In the genomic region with DNA sequence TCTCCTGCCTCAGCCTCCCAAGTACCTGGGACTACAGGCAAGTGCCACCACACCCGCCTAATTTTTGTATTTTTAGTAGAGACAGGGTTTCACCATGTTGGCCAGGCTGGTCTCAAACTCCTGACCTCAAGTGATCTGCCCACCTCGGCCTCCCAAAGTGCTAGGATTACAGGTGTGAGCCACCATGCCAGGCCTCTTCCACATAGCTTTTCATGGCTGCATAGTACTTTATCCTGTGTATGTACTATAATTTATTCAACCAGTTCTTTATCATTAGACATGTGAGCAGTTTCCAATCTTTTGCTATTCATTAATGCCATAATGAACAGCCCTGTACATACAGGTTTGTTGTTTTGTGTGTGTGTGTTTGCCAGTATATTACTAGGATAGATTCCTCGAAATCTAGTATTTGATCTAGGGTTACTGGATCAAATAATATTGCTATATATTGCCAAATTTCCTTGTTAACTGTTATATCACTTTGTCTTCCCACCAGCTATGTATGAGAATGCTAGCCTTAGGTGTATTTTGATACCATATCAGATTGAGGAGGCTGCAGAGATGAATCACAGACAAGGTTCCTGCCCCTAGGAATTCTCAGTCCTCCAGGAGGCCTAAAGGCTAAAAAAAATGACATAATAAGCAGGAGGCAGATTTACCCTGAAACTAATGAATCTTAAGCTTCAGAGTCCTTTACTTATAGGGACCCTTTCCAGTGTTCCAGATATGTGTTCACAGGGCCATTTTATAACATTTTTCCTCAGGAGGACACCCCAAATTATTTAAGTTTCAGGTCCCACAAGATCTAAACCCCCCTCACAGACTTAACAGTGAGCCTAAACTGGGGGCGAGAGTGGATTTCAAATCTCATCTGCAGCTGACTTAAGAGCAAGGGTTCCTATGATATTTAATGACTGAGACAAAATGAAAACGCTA, we compare ENCODE assay signal across 13 cellular contexts. TPM values are rescaled to one million over a fixed set of nuclear protein-coding genes. Genes with fewer than 3 reads are reported as not detected.
DNase-seq lines count a peak whose midpoint lies in the region; ATAC-seq and TF ChIP-seq lines count a peak whose summit lies in the region.
"Had no signal": no experiment of that assay in that cellular context is flagged by ENCODE, and none has a peak within 500 bp of the region (broad histone marks: within the 10 kb centered on the region; RNA-seq: fewer than 3 reads in every experiment).

No MANE protein-coding gene starts in this region.

- H3K27me3 Mint-ChIP-seq in MCF 10A (ENCODE audit: insufficient read depth, unreplicated experiment): no peaks in the 10 kb centered on the region
- H3K27me3 Mint-ChIP-seq in T-helper 17 cell: no peaks in the 10 kb centered on the region

- DNase-seq in MCF 10A (ENCODE audit: unreplicated experiment): no peak
- DNase-seq in breast epithelium (ENCODE audit: low spot score in 2 of 2): no peak
- no peak for DNase-seq in T-helper 17 cell
- DNase-seq in stimulated activated effector memory CD8-positive, alpha-beta T cell treated with anti-CD3 and anti-CD28 coated beads, Interleukin-12 subunit alpha, Interleukin-12 subunit beta, amount 100 ng/mL, for 72 hours (ENCODE audit: low spot score in 2 of 2): no peak
- DNase-seq in T1000 (lab: John Stamatoyannopoulos, UW): no peak
- no peak for DNase-seq in transverse colon
- DNase-seq: islet precursor cell; NCI-H510A treated with DMSO at 0.1 percent for 48 hours; stimulated activated CD4-positive, alpha-beta T cell treated with anti-CD3 and anti-CD28 coated beads, Interleukin-4, amount 100 ng/mL, for 24 hours had no signal

- H3K9me3 ChIP-seq in breast epithelium (no peaks in the 10 kb centered on the region), T-helper 17 cell (ENCODE audit: control insufficient read depth, low read length, poor library complexity, severe bottlenecking) (no peaks in the 10 kb centered on the region), iPS-18a (ENCODE audit: control insufficient read depth, low read depth, low read length) (no peaks in the 10 kb centered on the region), transverse colon (no peaks in the 10 kb centered on the region)

- TF ChIP-seq EP300 in transverse colon (IDR thresholded peaks at IDR 0.05; ENCODE audit: low read depth): no peak

- WGBS in transverse colon (ENCODE audit: low coverage in 1 of 2), 2 donors: 76 to 84% methylated on average over 2 to 5 of the region's 5 CpGs

- H3K9ac ChIP-seq in iPS-18a (ENCODE audit: low read length): peak overlapping the region; percentile 70

- TF ChIP-seq POLR2A in breast epithelium (IDR thresholded peaks at IDR 0.05): no peak
- no peak for TF ChIP-seq POLR2A in transverse colon (IDR thresholded peaks at IDR 0.05)

- H3K27ac Mint-ChIP-seq in MCF 10A (ENCODE audit: low read depth, unreplicated experiment) (no peak overlapping the region), T-helper 17 cell (peak overlapping the region; percentile 83)
- peak overlapping the region; percentile 92 for H3K27ac Mint-ChIP-seq in stimulated activated effector memory CD8-positive, alpha-beta T cell treated with anti-CD3 and anti-CD28 coated beads, Interleukin-12 subunit alpha, Interleukin-12 subunit beta, amount 100 ng/mL, for 72 hours

- H3K4me1 ChIP-seq in breast epithelium (peaks cover 3 to 7% of the 10 kb centered on the region in 2 donors), iPS-18a (ENCODE audit: control insufficient read depth, low read depth, low read length) (peaks cover 13% of the 10 kb centered on the region), transverse colon (peaks cover 11 to 36% (median 26%) of the 10 kb centered on the region in 4 donors)

- H3K4me3 Mint-ChIP-seq in MCF 10A (ENCODE audit: unreplicated experiment) (peak overlapping the region; percentile 85), T-helper 17 cell (peak overlapping the region; percentile 94)
- H3K4me3 Mint-ChIP-seq in stimulated activated effector memory CD8-positive, alpha-beta T cell treated with anti-CD3 and anti-CD28 coated beads, Interleukin-12 subunit alpha, Interleukin-12 subunit beta, amount 100 ng/mL, for 72 hours: peak overlapping the region; percentile 83

- intact Hi-C loops in MCF 10A (cut with micrococcal nuclease): loop anchor here (1.0 to 5.0 kb wide), 2 partner anchors 36 to 168 kb away; no protein-coding TSS in a partner anchor
- intact Hi-C loops in breast epithelium (cut with DNase I; ENCODE audit: low total_unique reads): loop anchor here (10.0 kb wide), 1 partner anchor 45 kb away; a partner anchor contains a TSS
- intact Hi-C loops in transverse colon (cut with DNase I; ENCODE audit: low total_unique reads): no loop called here

- H3K36me3 Mint-ChIP-seq in MCF 10A (ENCODE audit: insufficient read depth, unreplicated experiment) (peaks cover 7% of the 10 kb centered on the region), T-helper 17 cell (ENCODE audit: low read depth) (peaks cover 4% of the 10 kb centered on the region)
- peaks cover 18% of the 10 kb centered on the region for H3K36me3 Mint-ChIP-seq in stimulated activated effector memory CD8-positive, alpha-beta T cell treated with anti-CD3 and anti-CD28 coated beads, Interleukin-12 subunit alpha, Interleukin-12 subunit beta, amount 100 ng/mL, for 72 hours

- H3K27ac ChIP-seq in breast epithelium (peak overlapping the region in 1 of 2 donors; percentile 95), iPS-18a (ENCODE audit: low read length) (no peak overlapping the region), transverse colon (peak overlapping the region in 2 of 4 donors; percentile 97)

- ATAC-seq in T-helper 17 cell: no peak
- ATAC-seq in stimulated activated effector memory CD8-positive, alpha-beta T cell treated with anti-CD3 and anti-CD28 coated beads, Interleukin-12 subunit alpha, Interleukin-12 subunit beta, amount 100 ng/mL, for 72 hours: no peak
- no peak for ATAC-seq in GM21526 (IDR thresholded peaks at IDR 0.05; ENCODE audit: low FRiP score, unreplicated experiment)

- no TSS peak for BruUV-seq in MCF 10A (replicated peaks; lab: Mats Ljungman, UMichigan)

- H3K36me3 ChIP-seq in breast epithelium (no peaks in the 10 kb centered on the region), iPS-18a (ENCODE audit: control insufficient read depth, low read depth, low read length) (peaks cover 3% of the 10 kb centered on the region), transverse colon (no peaks in the 10 kb centered on the region)

- POLR2A ChIA-PET in MCF 10A (lab: Yijun Ruan, JAX): interaction anchor here (0.6 to 7.1 kb wide), 7 partner anchors 15 to 208 kb away, joined by 3 to 190 read pairs (median 3); a partner anchor contains a TSS

- H3K4me1 Mint-ChIP-seq in MCF 10A (ENCODE audit: insufficient read depth, unreplicated experiment): peaks cover 6% of the 10 kb centered on the region
- peaks cover 21% of the 10 kb centered on the region for H3K4me1 Mint-ChIP-seq in T-helper 17 cell
- peaks cover 19% of the 10 kb centered on the region for H3K4me1 Mint-ChIP-seq in stimulated activated effector memory CD8-positive, alpha-beta T cell treated with anti-CD3 and anti-CD28 coated beads, Interleukin-12 subunit alpha, Interleukin-12 subunit beta, amount 100 ng/mL, for 72 hours

- in situ Hi-C loops in transverse colon (cut with MboI; ENCODE audit: low pct_ligation_motif_present in 1 of 4, low pct_unique_long_range_greater_than_20kb in 1 of 4, low sequenced_read_pairs in 3 of 4): loop anchor here in 3 of 4 donors (5.0 kb wide), 2 partner anchors 33 to 38 kb away; no protein-coding TSS in a partner anchor

- CTCF ChIA-PET in MCF 10A (lab: Yijun Ruan, JAX): interaction anchor here (0.6 to 7.3 kb wide), 5 partner anchors 17 to 280 kb away, joined by 3 to 65 read pairs (median 4); no protein-coding TSS in a partner anchor

- no peaks in the 10 kb centered on the region for H3K9me3 Mint-ChIP-seq in MCF 10A (ENCODE audit: unreplicated experiment)
- no peaks in the 10 kb centered on the region for H3K9me3 Mint-ChIP-seq in stimulated activated effector memory CD8-positive, alpha-beta T cell treated with anti-CD3 and anti-CD28 coated beads, Interleukin-12 subunit alpha, Interleukin-12 subunit beta, amount 100 ng/mL, for 72 hours

- no peaks in the 10 kb centered on the region for H3K27me3 ChIP-seq in breast epithelium
- H3K27me3 ChIP-seq in iPS-18a (ENCODE audit: control insufficient read depth, insufficient read depth, low read length): peaks cover 20% of the 10 kb centered on the region
- H3K27me3 ChIP-seq in transverse colon: no peaks in the 10 kb centered on the region

- TF ChIP-seq CTCF in MCF 10A (IDR thresholded peaks at IDR 0.05; ENCODE audit: unreplicated experiment) (no peak), breast epithelium (IDR thresholded peaks at IDR 0.05) (no peak), transverse colon (IDR thresholded peaks at IDR 0.05) (no peak)

- H3K4me3 ChIP-seq in breast epithelium: no peak overlapping the region
- peak overlapping the region; percentile 97 for H3K4me3 ChIP-seq in iPS-18a (ENCODE audit: low read length)
- H3K4me3 ChIP-seq in transverse colon: peak overlapping the region in 1 of 4 donors; percentile 100

RNA-seq across cellular contexts. Expression of a gene that starts 2.1 kb away (rescaled TPM):
- total RNA-seq in MCF 10A (2022) (10.8 and 10.9 TPM in 2 replicates), breast epithelium (10 to 100 TPM in 1 of 3 donors, 1 to 10 TPM in 2; 9.2 to 17.3 (median 9.3) TPM), T-helper 17 cell (1 to 10 TPM; 6.8 to 7.6 TPM), transverse colon (10 to 100 TPM in 2 of 4 donors, 1 to 10 TPM in 2; 4.0 to 15.6 (median 9.8) TPM)

RNA-seq across cellular contexts. Expression of a gene that starts 42.1 kb away (rescaled TPM):
- total RNA-seq in MCF 10A (2022) (not detected in 2 replicates), breast epithelium (1 to 10 TPM in 2 of 3 donors, not detected in 1; 2.2 to 4.0 TPM), T-helper 17 cell (not detected), transverse colon (1 to 10 TPM in 1 of 4 donors, under 1 TPM in 1, not detected in 2; 0.32 to 1.8 TPM)
- total RNA-seq: bronchial epithelial cell, fibroblast of lung had no signal

RNA-seq across cellular contexts. Expression of a gene that starts 49.4 kb away (rescaled TPM):
- total RNA-seq in MCF 10A (2022) (not detected in 2 replicates), breast epithelium (1 to 10 TPM; 3.4 to 9.1 (median 6.2) TPM), T-helper 17 cell (not detected), transverse colon (1 to 10 TPM in 3 of 4 donors, under 1 TPM in 1; 0.82 to 9.4 (median 2.9) TPM)
- total RNA-seq: bronchial epithelial cell, fibroblast of lung had no signal

RNA-seq across cellular contexts. Expression of a gene that starts 59.3 kb away (rescaled TPM):
- not detected in 2 replicates for total RNA-seq in MCF 10A (2022)
- not detected for total RNA-seq in breast epithelium
- not detected for total RNA-seq in T-helper 17 cell
- not detected for total RNA-seq in transverse colon
- total RNA-seq: bronchial epithelial cell, fibroblast of lung had no signal
